Comparison of ENCODE assay signal across 15 cellular contexts in genomic region chr2:85669549-85669948, GRCh38.
DNase-seq lines count a peak whose midpoint lies in the region; ATAC-seq, FAIRE-seq and TF ChIP-seq lines count a peak whose summit lies in the region.
"Had no signal": no experiment of that assay in that cellular context is flagged by ENCODE, and none has a peak within 500 bp of the region (broad histone marks: within the 10 kb centered on the region; RNA-seq: fewer than 3 reads in every experiment).

No MANE protein-coding gene starts in this region.

- no peak for TF ChIP-seq CTCF in MM.1S (IDR thresholded peaks at IDR 0.05; ENCODE audit: low read length)

- no peaks in the 10 kb centered on the region for H4K20me1 ChIP-seq in MM.1S (ENCODE audit: insufficient read depth, low read length)

- H3F3A ChIP-seq in MM.1S (ENCODE audit: insufficient read depth, low read length): no peaks in the 10 kb centered on the region

- no peaks in the 10 kb centered on the region for H3K36me3 ChIP-seq in MM.1S (replicated peaks; ENCODE audit: insufficient read depth, low read length)

- DNase-seq in CD1c-positive myeloid dendritic cell (ENCODE audit: extremely low spot score): peak; percentile 78
- no peak for DNase-seq in GM19239 (ENCODE audit: insufficient read length, low spot score)
- DNase-seq in MM.1S: no peak
- no peak for DNase-seq in GF-D8 (lab: John Stamatoyannopoulos, UW)
- no peak for DNase-seq in activated CD4-positive, alpha-beta T cell treated with anti-CD3 and anti-CD28 coated beads for 4 hours
- DNase-seq in KBM-7: no peak
- DNase-seq in UCSD-AML1 (lab: John Stamatoyannopoulos, UW; ENCODE audit: unreplicated experiment): no peak
- DNase-seq: activated CD4-positive, alpha-beta T cell treated with anti-CD3 and anti-CD28 coated beads, Interleukin-2, amount 10 ng/mL, durations not matched to agents 24 days and 14 days; cerebellar nuclear complex; GOT3; IMR-90; islet precursor cell; SIG-M5; stimulated activated CD8-positive, alpha-beta memory T cell treated with anti-CD3 and anti-CD28 coated beads, Interleukin-4, amount 100 ng/mL, for 48 hours had no signal

- H3K9me2 ChIP-seq in MM.1S (replicated peaks; ENCODE audit: insufficient read depth, low read length): no peaks in the 10 kb centered on the region

- in situ Hi-C loops in KBM-7 (cut with MboI; ENCODE audit: low pct_unique_long_range_greater_than_20kb, low sequenced_read_pairs): no loop called here

- H3K9me3 ChIP-seq in MM.1S (replicated peaks; ENCODE audit: insufficient read depth, low read length): no peaks in the 10 kb centered on the region

- no peaks in the 10 kb centered on the region for H3K79me2 ChIP-seq in MM.1S (ENCODE audit: low read length)

- no peak overlapping the region for H3K4me2 ChIP-seq in MM.1S (ENCODE audit: low read depth, low read length)

- no peak overlapping the region for H3K9ac ChIP-seq in MM.1S (ENCODE audit: low read length)

- H3K4me1 ChIP-seq in MM.1S (ENCODE audit: low read length): no peaks in the 10 kb centered on the region; the same call in 1 of the 2 replicates

- H3K27me3 ChIP-seq in MM.1S (replicated peaks; ENCODE audit: insufficient read depth, low read length): no peaks in the 10 kb centered on the region

- no peak overlapping the region for H3K27ac ChIP-seq in MM.1S (ENCODE audit: low read length)

- H3K4me3 ChIP-seq in MM.1S (ENCODE audit: low read length): no peak overlapping the region

- FAIRE-seq in GM19239 (lab: Jason Lieb, UNC): peak; percentile 37

- peak; percentile 62 for ATAC-seq in HG02759 (IDR thresholded peaks at IDR 0.05; ENCODE audit: unreplicated experiment)

- H2AFZ ChIP-seq in MM.1S (ENCODE audit: low read length): 0 out of 2 replicates have a peak overlapping the region, but pooled peaks have one; percentile 31
